23 cellular contexts compared by ENCODE assay signal in the genomic region with DNA sequence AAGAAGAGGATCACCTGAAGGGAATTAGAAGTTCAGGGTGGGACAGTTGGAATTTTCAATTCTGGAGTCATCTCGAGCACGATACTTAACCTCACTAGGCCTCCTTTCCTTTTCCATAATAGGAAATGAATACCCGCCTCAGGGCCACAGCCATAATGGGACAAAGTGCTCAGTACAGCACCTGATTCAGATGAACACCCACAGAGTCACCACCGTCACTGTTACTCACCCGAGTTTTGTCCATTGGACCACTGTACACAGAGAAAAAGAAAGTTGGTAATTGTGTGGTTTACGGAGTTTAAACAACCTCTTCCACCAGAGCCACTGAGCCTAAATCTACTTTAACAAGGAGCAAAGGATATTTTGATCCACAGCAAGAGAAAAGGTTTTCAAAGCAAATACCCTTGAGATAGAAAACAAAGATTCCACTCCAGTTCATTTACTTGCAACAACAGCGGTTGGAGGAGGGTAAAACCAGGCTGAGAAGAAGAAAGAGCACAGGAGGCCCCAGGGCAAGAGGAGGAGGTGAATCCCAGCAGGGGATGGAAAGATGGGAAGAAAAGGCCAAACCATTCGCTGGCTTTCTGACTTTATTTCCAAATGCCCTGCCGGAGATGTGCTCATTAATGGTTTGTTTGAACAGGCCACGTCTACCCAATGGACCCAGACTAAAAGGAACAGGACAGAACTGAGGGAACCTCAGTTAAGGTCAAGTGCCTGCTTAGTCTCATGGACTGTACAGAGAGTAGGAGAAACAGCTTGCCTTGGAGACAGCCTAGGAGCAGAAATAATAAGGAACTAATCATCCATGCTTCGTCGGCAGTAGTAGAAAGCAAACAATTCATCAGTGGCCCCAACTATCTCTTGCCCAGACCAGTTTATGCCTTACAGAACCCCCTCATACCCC.
DNase-seq lines count a peak whose midpoint lies in the region; ATAC-seq, FAIRE-seq and TF ChIP-seq lines count a peak whose summit lies in the region.
"Had no signal": no experiment of that assay in that cellular context is flagged by ENCODE, and none has a peak within 500 bp of the region (broad histone marks: within the 10 kb centered on the region; RNA-seq: fewer than 3 reads in every experiment).

No MANE protein-coding gene starts in this region.

- H3K4me1 Mint-ChIP-seq in neural progenitor cell = peaks cover 24% of the 10 kb centered on the region
- no peaks in the 10 kb centered on the region for H3K4me1 Mint-ChIP-seq in natural killer cell treated with Interleukin-12 subunit alpha and Interleukin-12 subunit beta and Interleukin-15 and Interleukin-18, amount 100 ng/mL, for 72 hours (ENCODE audit: low read depth in 2 of 2)
- H3K4me1 Mint-ChIP-seq: activated naive CD4-positive, alpha-beta T cell treated with anti-CD3 and anti-CD28 coated beads, Interleukin-2, amount 50 U/mL, for 24 hours had no signal

- intact Hi-C loops in right lobe of liver (cut with DNase I) = loop anchor here (5.0 to 10.0 kb wide), 2 partner anchors 276 to 278 kb away; a partner anchor contains a TSS

- H3K36me3 ChIP-seq in BLaER1 = no peaks in the 10 kb centered on the region
- H3K36me3 ChIP-seq in bronchial epithelial cell (ENCODE audit: control insufficient read depth, insufficient read depth, low read length) = no peaks in the 10 kb centered on the region
- no peaks in the 10 kb centered on the region for H3K36me3 ChIP-seq in neural progenitor cell
- no peaks in the 10 kb centered on the region for H3K36me3 ChIP-seq in right lobe of liver
- H3K36me3 ChIP-seq: ascending aorta, colonic mucosa, SJCRH30, spleen, vagina had no signal

- no peaks in the 10 kb centered on the region for H3K79me2 ChIP-seq in neural progenitor cell (ENCODE audit: low read depth)

- H3K27ac ChIP-seq in BLaER1 = peak overlapping the region; percentile 47
- H3K27ac ChIP-seq in neural progenitor cell = peak overlapping the region; percentile 72
- H3K27ac ChIP-seq in right lobe of liver = no peak overlapping the region
- H3K27ac ChIP-seq: ascending aorta, colonic mucosa, SJCRH30, spleen, vagina had no signal

- peaks cover 39% of the 10 kb centered on the region for H3F3A ChIP-seq in neural progenitor cell (ENCODE audit: low read depth)

- H3K9ac ChIP-seq in BLaER1 (no peak overlapping the region), neural progenitor cell (no peak overlapping the region)

- WGBS in right lobe of liver (ENCODE audit: insufficient coverage, low coverage, low lambda C conversion rate, missing lambda C conversion rate) = 93% methylated on average over 10 of the region's 12 CpGs

- no peak overlapping the region for H3K4me3 ChIP-seq in BLaER1
- H3K4me3 ChIP-seq in bronchial epithelial cell (ENCODE audit: low read depth, low read length) = no peak overlapping the region
- peak overlapping the region; percentile 18 for H3K4me3 ChIP-seq in neural progenitor cell
- no peak overlapping the region for H3K4me3 ChIP-seq in right lobe of liver
- H3K4me3 ChIP-seq: ascending aorta, colonic mucosa, SJCRH30, spleen, vagina had no signal

- no peak for TF ChIP-seq CTCF in bronchial epithelial cell (IDR thresholded peaks at IDR 0.05; ENCODE audit: insufficient read depth, low read length, severe bottlenecking)
- TF ChIP-seq CTCF in neural progenitor cell (IDR thresholded peaks at IDR 0.05) = no peak
- no peak for TF ChIP-seq CTCF in right lobe of liver (IDR thresholded peaks at IDR 0.05)

- ATAC-seq in GM21619 (IDR thresholded peaks at IDR 0.05; ENCODE audit: unreplicated experiment) = no peak
- no peak for ATAC-seq in right lobe of liver
- ATAC-seq in natural killer cell treated with Interleukin-12 subunit alpha and Interleukin-12 subunit beta and Interleukin-15 and Interleukin-18, amount 100 ng/mL, for 72 hours = no peak
- ATAC-seq: naive thymus-derived CD4-positive, alpha-beta T cell had no signal

- H4K20me1 ChIP-seq in BLaER1 (no peaks in the 10 kb centered on the region), neural progenitor cell (ENCODE audit: low read depth) (peaks cover 11% of the 10 kb centered on the region)

- DNase-seq in NCI-H2227 (lab: John Stamatoyannopoulos, UW; ENCODE audit: unreplicated experiment) (peak; percentile 70), bronchial epithelial cell (ENCODE audit: low read depth) (no peak), neural progenitor cell (ENCODE audit: low spot score) (peak; percentile 64), right lobe of liver (no peak), Kasumi-1 (lab: John Stamatoyannopoulos, UW) (no peak)
- no peak for DNase-seq in natural killer cell treated with Interleukin-12 subunit alpha and Interleukin-12 subunit beta and Interleukin-15 and Interleukin-18, amount 100 ng/mL, for 72 hours (ENCODE audit: low spot score)
- DNase-seq: activated B cell treated with CpG ODN at 0.5 μM for 24 hours; activated T-cell treated with anti-CD3 and anti-CD28 coated beads, Interleukin-2, amount 50 U/mL, for 48 hours; CD4-positive, alpha-beta T cell; colonic mucosa; DMS79; HFFc6; naive thymus-derived CD4-positive, alpha-beta T cell; NCI-H1048; SJCRH30; spleen; substantia nigra had no signal

- H2AFZ ChIP-seq in neural progenitor cell (replicated peaks) = no peak overlapping the region

- no peak for TF ChIP-seq POLR2A in right lobe of liver (IDR thresholded peaks at IDR 0.05)

- H3K9me3 ChIP-seq in BLaER1 (no peaks in the 10 kb centered on the region), neural progenitor cell (ENCODE audit: low read depth) (no peaks in the 10 kb centered on the region), right lobe of liver (no peaks in the 10 kb centered on the region)
- H3K9me3 ChIP-seq: ascending aorta, colonic mucosa, SJCRH30, spleen, vagina had no signal

- no peaks in the 10 kb centered on the region for H3K9me3 Mint-ChIP-seq in neural progenitor cell
- H3K9me3 Mint-ChIP-seq in natural killer cell treated with Interleukin-12 subunit alpha and Interleukin-12 subunit beta and Interleukin-15 and Interleukin-18, amount 100 ng/mL, for 72 hours = no peaks in the 10 kb centered on the region
- H3K9me3 Mint-ChIP-seq: activated B cell treated with CpG ODN at 0.5 μM for 24 hours; activated naive CD4-positive, alpha-beta T cell treated with anti-CD3 and anti-CD28 coated beads, Interleukin-2, amount 50 U/mL, for 24 hours; CD4-positive, alpha-beta T cell; HFFc6; naive thymus-derived CD4-positive, alpha-beta T cell; T-helper 2 cell treated with Interferon-gamma antibody and Interleukin-4, amounts not matched to agents 5 μg/mL and 100 μg/mL, for 36 hours had no signal

- H3K36me3 Mint-ChIP-seq in neural progenitor cell = no peaks in the 10 kb centered on the region
- no peaks in the 10 kb centered on the region for H3K36me3 Mint-ChIP-seq in natural killer cell treated with Interleukin-12 subunit alpha and Interleukin-12 subunit beta and Interleukin-15 and Interleukin-18, amount 100 ng/mL, for 72 hours
- H3K36me3 Mint-ChIP-seq: activated naive CD4-positive, alpha-beta T cell treated with anti-CD3 and anti-CD28 coated beads, Interleukin-2, amount 50 U/mL, for 24 hours; naive thymus-derived CD4-positive, alpha-beta T cell had no signal

- H3K27me3 Mint-ChIP-seq in neural progenitor cell (ENCODE audit: insufficient read depth, low read depth) = peaks cover 13% of the 10 kb centered on the region
- H3K27me3 Mint-ChIP-seq in natural killer cell treated with Interleukin-12 subunit alpha and Interleukin-12 subunit beta and Interleukin-15 and Interleukin-18, amount 100 ng/mL, for 72 hours = peaks cover 2 to 16% of the 10 kb centered on the region in 2 donors
- H3K27me3 Mint-ChIP-seq: activated B cell treated with CpG ODN at 0.5 μM for 24 hours; CD4-positive, alpha-beta T cell had no signal

- peak overlapping the region; percentile 80 for H3K4me2 ChIP-seq in BLaER1
- H3K4me2 ChIP-seq in neural progenitor cell = peak overlapping the region; percentile 75

- H3K27me3 ChIP-seq in BLaER1 (no peaks in the 10 kb centered on the region), bronchial epithelial cell (ENCODE audit: control insufficient read depth, insufficient read depth, low read length) (no peaks in the 10 kb centered on the region), neural progenitor cell (no peaks in the 10 kb centered on the region), right lobe of liver (no peaks in the 10 kb centered on the region)
- H3K27me3 ChIP-seq: ascending aorta, colonic mucosa, SJCRH30, vagina had no signal

- H3K27ac Mint-ChIP-seq in neural progenitor cell = peak overlapping the region; percentile 91
- H3K27ac Mint-ChIP-seq in natural killer cell treated with Interleukin-12 subunit alpha and Interleukin-12 subunit beta and Interleukin-15 and Interleukin-18, amount 100 ng/mL, for 72 hours = no peak overlapping the region
- H3K27ac Mint-ChIP-seq: activated B cell treated with CpG ODN at 0.5 μM for 24 hours; activated naive CD4-positive, alpha-beta T cell treated with anti-CD3 and anti-CD28 coated beads, Interleukin-2, amount 50 U/mL, for 24 hours; CD4-positive, alpha-beta T cell; HFFc6; naive thymus-derived CD4-positive, alpha-beta T cell; T-helper 2 cell treated with Interferon-gamma antibody and Interleukin-4, amounts not matched to agents 5 μg/mL and 100 μg/mL, for 36 hours had no signal

- H3K4me3 Mint-ChIP-seq in neural progenitor cell = peak overlapping the region; percentile 9
- no peak overlapping the region for H3K4me3 Mint-ChIP-seq in natural killer cell treated with Interleukin-12 subunit alpha and Interleukin-12 subunit beta and Interleukin-15 and Interleukin-18, amount 100 ng/mL, for 72 hours
- H3K4me3 Mint-ChIP-seq: activated B cell treated with CpG ODN at 0.5 μM for 24 hours; activated naive CD4-positive, alpha-beta T cell treated with anti-CD3 and anti-CD28 coated beads, Interleukin-2, amount 50 U/mL, for 24 hours; CD4-positive, alpha-beta T cell; HFFc6; naive thymus-derived CD4-positive, alpha-beta T cell; T-helper 2 cell treated with Interferon-gamma antibody and Interleukin-4, amounts not matched to agents 5 μg/mL and 100 μg/mL, for 36 hours had no signal

- FAIRE-seq in bronchial epithelial cell (lab: Jason Lieb, UNC) = peak; percentile 40

- H3K4me1 ChIP-seq in BLaER1 (peaks cover 91% of the 10 kb centered on the region), neural progenitor cell (peaks cover 29% of the 10 kb centered on the region), right lobe of liver (peaks cover 0 to 5% (median 0%) of the 10 kb centered on the region in 4 donors)
- H3K4me1 ChIP-seq: ascending aorta, colonic mucosa, SJCRH30 had no signal

Comparison
In these comparisons a context has a peak if more than half of its experiments do, and no peak if none do; other contexts are left out.
1. H3K27ac ChIP-seq: peak in BLaER1 (single experiment) and neural progenitor cell (single experiment); none in right lobe of liver (0 of 3).
2. DNase-seq: peak in NCI-H2227 (single experiment) and neural progenitor cell (single experiment); none in bronchial epithelial cell (single experiment), right lobe of liver (0 of 3), natural killer cell treated with Interleukin-12 subunit alpha and Interleukin-12 subunit beta and Interleukin-15 and Interleukin-18, amount 100 ng/mL, for 72 hours (single experiment) and Kasumi-1 (0 of 2).